Comparison of ENCODE assay signal across 1 cellular context in the genomic region with DNA sequence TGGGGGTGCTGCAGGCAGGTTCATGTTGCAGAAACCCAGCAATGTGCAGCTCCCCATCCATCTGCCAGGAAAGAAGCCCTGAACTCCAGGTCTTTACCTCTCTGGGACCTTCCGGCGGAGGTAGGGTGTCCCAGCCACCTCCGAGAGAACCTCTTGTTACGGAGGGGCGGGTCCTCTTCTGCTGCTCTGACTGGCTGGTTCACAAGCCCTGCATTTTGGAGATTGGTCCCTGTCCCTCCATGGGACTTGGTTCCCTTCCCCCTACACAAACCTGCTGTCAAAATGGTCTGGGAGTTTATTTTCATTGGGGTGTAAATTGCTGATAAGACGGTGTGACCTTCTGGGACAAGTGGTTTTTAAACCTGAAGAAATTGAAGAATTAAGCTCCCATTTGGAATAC.
TF ChIP-seq lines count a peak whose summit lies in the region.

No MANE protein-coding gene starts in this region.

TF ChIP-seq in K562, 482 proteins besides CTCF, POLR2A, EP300 and RAD21 (continued from another document):
- TF ChIP-seq, protein P1, sequence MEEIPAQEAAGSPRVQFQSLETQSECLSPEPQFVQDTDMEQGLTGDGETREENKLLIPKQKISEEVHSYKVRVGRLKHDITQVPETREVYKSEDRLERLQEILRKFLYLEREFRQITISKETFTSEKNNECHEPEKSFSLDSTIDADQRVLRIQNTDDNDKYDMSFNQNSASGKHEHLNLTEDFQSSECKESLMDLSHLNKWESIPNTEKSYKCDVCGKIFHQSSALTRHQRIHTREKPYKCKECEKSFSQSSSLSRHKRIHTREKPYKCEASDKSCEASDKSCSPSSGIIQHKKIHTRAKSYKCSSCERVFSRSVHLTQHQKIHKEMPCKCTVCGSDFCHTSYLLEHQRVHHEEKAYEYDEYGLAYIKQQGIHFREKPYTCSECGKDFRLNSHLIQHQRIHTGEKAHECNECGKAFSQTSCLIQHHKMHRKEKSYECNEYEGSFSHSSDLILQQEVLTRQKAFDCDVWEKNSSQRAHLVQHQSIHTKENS (CRISPR knock-in tag; IDR thresholded peaks at IDR 0.05) = no peak
- TF ChIP-seq RFX5 (IDR thresholded peaks at IDR 0.05; ENCODE audit: low read depth, low read length) = no peak
- 0 out of 2 replicates have a peak, but pooled peaks have one; percentile 2 for TF ChIP-seq ZNF316 (IDR thresholded peaks at IDR 0.05)
- TF ChIP-seq RFX7 (CRISPR knock-in tag; IDR thresholded peaks at IDR 0.05) = no peak
- TF ChIP-seq MAFG (tag; conservative IDR thresholded peaks at IDR 0.05) = no peak
- TF ChIP-seq ZNF274 (IDR thresholded peaks at IDR 0.05; ENCODE audit: borderline replicate concordance, low read depth, low read length) = no peak
- no peak for TF ChIP-seq ASH1L (IDR thresholded peaks at IDR 0.05; ENCODE audit: borderline replicate concordance, low read depth, partially characterized antibody)
TF ChIP-seq in K562: peak in this region for 6.
